Comparison of ENCODE assay signal across 8 cellular contexts in the genomic region with DNA sequence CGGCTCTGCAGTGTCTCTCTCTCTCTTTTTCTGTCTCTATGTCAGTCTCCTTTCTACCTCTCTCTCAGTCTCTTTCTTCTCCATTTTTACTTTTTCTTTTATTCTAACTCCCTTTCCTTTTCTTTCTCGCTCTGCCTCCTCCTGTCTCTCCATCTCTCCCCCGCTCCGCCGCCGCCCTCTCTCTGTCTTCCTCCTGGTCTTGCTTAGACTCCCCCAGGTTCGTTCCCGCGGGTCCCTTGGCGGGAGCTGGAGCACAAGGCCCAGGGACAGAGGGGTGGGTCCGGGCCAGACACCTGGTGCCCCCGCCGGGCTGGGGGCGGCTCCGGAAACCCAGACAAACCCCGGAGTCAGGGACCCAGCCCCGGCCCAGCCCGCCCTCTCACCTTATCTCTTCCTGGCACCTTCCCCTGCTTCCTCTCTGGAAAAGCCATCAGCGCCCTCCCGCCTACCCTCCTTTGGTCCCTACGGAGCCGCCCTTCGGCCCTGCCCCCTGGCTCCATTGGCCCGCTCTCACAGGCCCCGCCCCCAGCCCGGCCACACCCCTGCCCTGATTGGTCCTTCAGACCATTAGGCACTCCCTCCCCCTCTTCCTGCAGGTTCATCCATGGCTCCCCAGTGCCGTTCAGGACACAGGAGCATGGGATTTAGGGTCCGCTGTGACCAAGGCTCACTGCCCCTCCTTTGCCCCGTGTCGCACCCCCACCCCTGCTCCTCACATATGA. TPM values are rescaled to one million over a fixed set of nuclear protein-coding genes. Genes with fewer than 3 reads are reported as not detected.
DNase-seq lines count a peak whose midpoint lies in the region; ATAC-seq, FAIRE-seq and TF ChIP-seq lines count a peak whose summit lies in the region.

No MANE protein-coding gene starts in this region.

- H3K9me3 ChIP-seq in ascending aorta (no peaks in the 10 kb centered on the region), iPS-15b (ENCODE audit: control insufficient read depth, insufficient read depth, low read length) (no peaks in the 10 kb centered on the region), small intestine (ENCODE audit: control insufficient read depth, low read depth) (no peaks in the 10 kb centered on the region)

- H3K9ac ChIP-seq in iPS-15b (ENCODE audit: low read depth, low read length) = peak overlapping the region; percentile 24

- DNase-seq in GM06990 (ENCODE audit: extremely low read depth, insufficient read length) (no peak), OCI-M1 (lab: John Stamatoyannopoulos, UW) (peak; percentile 95), ascending aorta (ENCODE audit: low spot score in 2 of 2) (peak in 1 of 2 donors; percentile 87), small intestine (peak; percentile 26), SIG-M5 (lab: John Stamatoyannopoulos, UW) (no peak), NAMALWA (ENCODE audit: low spot score) (no peak)

- ATAC-seq in GM21786 (IDR thresholded peaks at IDR 0.05; ENCODE audit: unreplicated experiment) = no peak

- no peaks in the 10 kb centered on the region for H3K36me3 ChIP-seq in GM06990 (ENCODE audit: control insufficient read depth, insufficient read depth, low read length)
- peaks cover 36 to 60% of the 10 kb centered on the region in 2 donors for H3K36me3 ChIP-seq in ascending aorta
- peaks cover 3% of the 10 kb centered on the region for H3K36me3 ChIP-seq in iPS-15b (ENCODE audit: control insufficient read depth, insufficient read depth, low read length)
- no peaks in the 10 kb centered on the region for H3K36me3 ChIP-seq in small intestine (ENCODE audit: control insufficient read depth in 2 of 2, insufficient read depth in 2 of 2, low read length in 2 of 2)

- H3K27ac ChIP-seq in ascending aorta = peak overlapping the region; percentile 89 to 95
- H3K27ac ChIP-seq in small intestine (ENCODE audit: low read depth in 1 of 2, low read length in 1 of 2) = peak overlapping the region in 1 of 2 donors; percentile 61

- H3K4me3 ChIP-seq in GM06990 (replicated peaks; ENCODE audit: low read depth, low read length) (0 out of 2 replicates have a peak overlapping the region, but pooled peaks have one; percentile 18), ascending aorta (peak overlapping the region; percentile 43 to 54), iPS-15b (ENCODE audit: low read depth, low read length) (peak overlapping the region; percentile 56), small intestine (ENCODE audit: low read depth in 1 of 2, low read length in 2 of 2) (no peak overlapping the region)

- 12 to 24% (median 14%) methylated on average over 25 to 30 of the region's 30 CpGs for WGBS in small intestine, 3 donors

- H3K4me1 ChIP-seq in ascending aorta = peaks cover 6 to 26% of the 10 kb centered on the region in 2 donors
- H3K4me1 ChIP-seq in iPS-15b (ENCODE audit: control insufficient read depth, insufficient read depth, low read length) = peaks cover 5% of the 10 kb centered on the region
- H3K4me1 ChIP-seq in small intestine (ENCODE audit: control insufficient read depth in 2 of 2, insufficient read depth in 1 of 2, low read depth in 1 of 2, low read length in 1 of 2) = peaks cover 0 to 3% of the 10 kb centered on the region in 2 donors

- intact Hi-C loops in ascending aorta (cut with DNase I) = loop anchor here (1.0 kb wide), 2 partner anchors 13 to 17 kb away; a partner anchor contains a TSS

- no peaks in the 10 kb centered on the region for H3K27me3 ChIP-seq in GM06990 (replicated peaks; ENCODE audit: control insufficient read depth, insufficient read depth, low read length)
- H3K27me3 ChIP-seq in ascending aorta = no peaks in the 10 kb centered on the region
- no peaks in the 10 kb centered on the region for H3K27me3 ChIP-seq in iPS-15b (ENCODE audit: control insufficient read depth, insufficient read depth, low read length)
- peaks cover 0 to 2% of the 10 kb centered on the region in 2 donors for H3K27me3 ChIP-seq in small intestine (ENCODE audit: control insufficient read depth in 2 of 2, insufficient read depth in 2 of 2, low read length in 2 of 2)

- no peak for FAIRE-seq in small intestine (lab: Jason Lieb, UNC)

- no peak for TF ChIP-seq CTCF in GM06990 (IDR thresholded peaks at IDR 0.05; ENCODE audit: insufficient read depth, low read length, poor library complexity, severe bottlenecking)
- no peak for TF ChIP-seq CTCF in ascending aorta (IDR thresholded peaks at IDR 0.05)

RNA-seq across cellular contexts. Expression of a gene that starts 15.4 kb away (rescaled TPM):
- total RNA-seq in ascending aorta = 385 TPM
- 100 to 1,000 TPM; 290 to 621 (median 552) TPM for polyA plus RNA-seq in small intestine

RNA-seq across cellular contexts. Expression of a gene that starts 16.7 kb away (rescaled TPM):
- 342 TPM for total RNA-seq in ascending aorta
- polyA plus RNA-seq in small intestine = 10 to 100 TPM in 1 of 3 donors, 1 to 10 TPM in 1, under 1 TPM in 1; 0.89 to 35.1 (median 7.3) TPM

RNA-seq across cellular contexts. Expression of a gene that starts 48.5 kb away (rescaled TPM):
- total RNA-seq in ascending aorta = 771 TPM
- 100 to 1,000 TPM; 322 to 434 (median 379) TPM for polyA plus RNA-seq in small intestine

Comparison
In these comparisons a context has a peak if more than half of its experiments do, and no peak if none do; other contexts are left out.
1. DNase-seq: peak in OCI-M1 (single experiment) and small intestine (single experiment); none in GM06990 (single experiment), SIG-M5 (single experiment) and NAMALWA (single experiment).
2. H3K4me3 ChIP-seq: peak in GM06990 (single experiment), ascending aorta (2 of 2) and iPS-15b (single experiment); none in small intestine (0 of 2).